Comparison of ENCODE assay signal across 2 cellular contexts in genomic region chr9:136268318-136268717, GRCh38.
TF ChIP-seq lines count a peak whose summit lies in the region.

No MANE protein-coding gene starts in this region.

TF ChIP-seq in HCT116, 20 proteins besides CTCF, POLR2A, EP300 and RAD21:
- TF ChIP-seq CEBPB (IDR thresholded peaks at IDR 0.05; ENCODE audit: low read depth) (no peak), ZFX (IDR thresholded peaks at IDR 0.05) (no peak), JUND (IDR thresholded peaks at IDR 0.05) (no peak), YY1 (IDR thresholded peaks at IDR 0.05; ENCODE audit: extremely low read depth, insufficient replicate concordance, low read depth, low read length) (no peak), POLR2AphosphoS5 (IDR thresholded peaks at IDR 0.05; ENCODE audit: low read depth, low read length) (no peak), ELF1 (IDR thresholded peaks at IDR 0.05; ENCODE audit: borderline replicate concordance, low read depth) (no peak), ZBTB33 (IDR thresholded peaks at IDR 0.05; ENCODE audit: extremely low read depth, insufficient replicate concordance, low read length) (no peak), TCF7L2 (IDR thresholded peaks at IDR 0.05; ENCODE audit: borderline replicate concordance, extremely low read depth, insufficient read depth, insufficient read length) (no peak), EZH2 (IDR thresholded peaks at IDR 0.05) (no peak), FOSL1 (IDR thresholded peaks at IDR 0.05; ENCODE audit: low read depth) (no peak), ZNF274 (IDR thresholded peaks at IDR 0.05; ENCODE audit: low read depth, low read length) (no peak)

TF ChIP-seq in GM12878, 131 proteins besides CTCF, POLR2A, EP300 and RAD21:
- TF ChIP-seq, protein P1, sequence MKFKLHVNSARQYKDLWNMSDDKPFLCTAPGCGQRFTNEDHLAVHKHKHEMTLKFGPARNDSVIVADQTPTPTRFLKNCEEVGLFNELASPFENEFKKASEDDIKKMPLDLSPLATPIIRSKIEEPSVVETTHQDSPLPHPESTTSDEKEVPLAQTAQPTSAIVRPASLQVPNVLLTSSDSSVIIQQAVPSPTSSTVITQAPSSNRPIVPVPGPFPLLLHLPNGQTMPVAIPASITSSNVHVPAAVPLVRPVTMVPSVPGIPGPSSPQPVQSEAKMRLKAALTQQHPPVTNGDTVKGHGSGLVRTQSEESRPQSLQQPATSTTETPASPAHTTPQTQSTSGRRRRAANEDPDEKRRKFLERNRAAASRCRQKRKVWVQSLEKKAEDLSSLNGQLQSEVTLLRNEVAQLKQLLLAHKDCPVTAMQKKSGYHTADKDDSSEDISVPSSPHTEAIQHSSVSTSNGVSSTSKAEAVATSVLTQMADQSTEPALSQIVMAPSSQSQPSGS (IDR thresholded peaks at IDR 0.05; ENCODE audit: low read length), result no peak
- no peak for TF ChIP-seq CBX3 (IDR thresholded peaks at IDR 0.05; ENCODE audit: borderline replicate concordance, low read depth)
